Comparison of ENCODE assay signal across 24 cellular contexts in genomic region chr3:127550758-127551157, GRCh38. TPM values are rescaled to one million over a fixed set of nuclear protein-coding genes. Genes with fewer than 3 reads are reported as not detected.
DNase-seq lines count a peak whose midpoint lies in the region; ATAC-seq, FAIRE-seq and TF ChIP-seq lines count a peak whose summit lies in the region.
"Had no signal": no experiment of that assay in that cellular context is flagged by ENCODE, and none has a peak within 500 bp of the region (broad histone marks: within the 10 kb centered on the region; RNA-seq: fewer than 3 reads in every experiment).

No MANE protein-coding gene starts in this region.

- H3K36me3 ChIP-seq in kidney (ENCODE audit: control insufficient read depth in 1 of 2, insufficient read depth in 2 of 2, low read length in 2 of 2) (no peaks in the 10 kb centered on the region), osteoblast (ENCODE audit: insufficient read depth, low read length) (no peaks in the 10 kb centered on the region)
- H3K36me3 ChIP-seq: BE2C had no signal

- TF ChIP-seq CTCF in VCaP (conservative IDR thresholded peaks at IDR 0.05), result no peak
- TF ChIP-seq CTCF in kidney (IDR thresholded peaks at IDR 0.05; ENCODE audit: borderline replicate concordance, extremely low read depth, insufficient read depth), result no peak
- TF ChIP-seq CTCF in osteoblast (IDR thresholded peaks at IDR 0.05; ENCODE audit: extremely low read depth, low read depth, low read length), result no peak

- no peaks in the 10 kb centered on the region for H3K79me2 ChIP-seq in osteoblast (ENCODE audit: insufficient read depth, low read length)

- H3K4me1 ChIP-seq in kidney (ENCODE audit: control insufficient read depth in 1 of 2, insufficient read depth in 1 of 2, low read depth in 1 of 2, low read length in 2 of 2) (peaks cover 0 to 6% of the 10 kb centered on the region in 2 donors), osteoblast (ENCODE audit: insufficient read depth, low read length) (peaks cover 5% of the 10 kb centered on the region)

- DNase-seq in kidney (peak; percentile 51), osteoblast (ENCODE audit: insufficient read length, low spot score, missing footprints) (peak; percentile 48), globus pallidus (ENCODE audit: low spot score) (no peak)
- no peak for DNase-seq in activated T-helper 2 cell treated with anti-CD3 and anti-CD28 coated beads, Interferon-gamma antibody, Interleukin-2, Interleukin-4, amounts not matched to agents 10 μg/mL and 5 μg/mL and 100 μg/mL, durations not matched to agents 14 hours and 24 hours and 36 hours (ENCODE audit: low spot score)
- DNase-seq: 8988T; ACHN; AML-193; BE2C; CD4-positive, alpha-beta T cell; CD8-positive, alpha-beta memory T cell; DMS 273 treated with DMSO at 0.1 percent for 48 hours; DMS79; EL; GDM1; H9 had no signal

- H4K20me1 ChIP-seq in osteoblast (ENCODE audit: insufficient read depth, low read length), result no peaks in the 10 kb centered on the region

- ATAC-seq in GM21825 (IDR thresholded peaks at IDR 0.05; ENCODE audit: unreplicated experiment), result no peak
- ATAC-seq: A549, GM12878, GM23338, HCT116 had no signal

- H3K4me3 Mint-ChIP-seq in activated T-helper 2 cell treated with anti-CD3 and anti-CD28 coated beads, Interferon-gamma antibody, Interleukin-2, Interleukin-4, amounts not matched to agents 10 μg/mL and 5 μg/mL and 100 μg/mL, durations not matched to agents 14 hours and 24 hours and 36 hours (ENCODE audit: low read depth), result no peak overlapping the region
- H3K4me3 Mint-ChIP-seq: CD14-positive monocyte, GM23338, H9 had no signal

- H3K9me3 Mint-ChIP-seq in activated T-helper 2 cell treated with anti-CD3 and anti-CD28 coated beads, Interferon-gamma antibody, Interleukin-2, Interleukin-4, amounts not matched to agents 10 μg/mL and 5 μg/mL and 100 μg/mL, durations not matched to agents 14 hours and 24 hours and 36 hours, result no peaks in the 10 kb centered on the region
- H3K9me3 Mint-ChIP-seq: CD14-positive monocyte; CD4-positive, alpha-beta T cell; CD8-positive, alpha-beta memory T cell; GM23338; H9 had no signal

- no peak overlapping the region for H3K4me2 ChIP-seq in osteoblast (ENCODE audit: insufficient read depth, low read length)
- H3K4me2 ChIP-seq: A549, GM23338 had no signal

- no peak overlapping the region for H3K27ac Mint-ChIP-seq in activated T-helper 2 cell treated with anti-CD3 and anti-CD28 coated beads, Interferon-gamma antibody, Interleukin-2, Interleukin-4, amounts not matched to agents 10 μg/mL and 5 μg/mL and 100 μg/mL, durations not matched to agents 14 hours and 24 hours and 36 hours
- H3K27ac Mint-ChIP-seq: CD14-positive monocyte; CD4-positive, alpha-beta T cell; GM23338; H9 had no signal

- FAIRE-seq in kidney (lab: Jason Lieb, UNC), result no peak
- FAIRE-seq: A549, D721Med, GM12878 had no signal

- H3K27me3 ChIP-seq in osteoblast (ENCODE audit: insufficient read depth, low read length), result peaks cover 32% of the 10 kb centered on the region
- H3K27me3 ChIP-seq: BE2C; BLaER1 treated with 17β-estradiol and CSF1 and Interleukin-3, amounts not matched to agents 10 nM and 100 nM had no signal

- H3K4me1 Mint-ChIP-seq in activated T-helper 2 cell treated with anti-CD3 and anti-CD28 coated beads, Interferon-gamma antibody, Interleukin-2, Interleukin-4, amounts not matched to agents 10 μg/mL and 5 μg/mL and 100 μg/mL, durations not matched to agents 14 hours and 24 hours and 36 hours (ENCODE audit: low read depth), result peaks cover 10% of the 10 kb centered on the region

- H3K27ac ChIP-seq in VCaP, result peak overlapping the region; percentile 10; the same call in 1 of the 2 replicates
- no peak overlapping the region for H3K27ac ChIP-seq in kidney (ENCODE audit: low read depth in 2 of 2, low read length in 2 of 2)
- no peak overlapping the region for H3K27ac ChIP-seq in osteoblast (ENCODE audit: low read depth, low read length)
- H3K27ac ChIP-seq: A549; BLaER1 treated with 17β-estradiol and CSF1 and Interleukin-3, amounts not matched to agents 10 nM and 100 nM had no signal

- no peak overlapping the region for H2AFZ ChIP-seq in osteoblast (ENCODE audit: low read length)
- H2AFZ ChIP-seq: GM23338 had no signal

- H3K4me3 ChIP-seq in kidney (ENCODE audit: low read length in 2 of 2) (no peak overlapping the region), osteoblast (ENCODE audit: insufficient read depth, low read length) (no peak overlapping the region)
- H3K4me3 ChIP-seq: A549; BLaER1 treated with 17β-estradiol and CSF1 and Interleukin-3, amounts not matched to agents 10 nM and 100 nM; GM12878; GM23338 had no signal

- intact Hi-C loops in kidney (cut with DNase I), result no loop called here
- intact Hi-C loops in activated T-helper 2 cell treated with anti-CD3 and anti-CD28 coated beads, Interferon-gamma antibody, Interleukin-2, Interleukin-4, amounts not matched to agents 10 μg/mL and 5 μg/mL and 100 μg/mL, durations not matched to agents 14 hours and 24 hours and 36 hours (cut with micrococcal nuclease), result no loop called here

- H3K9me3 ChIP-seq in kidney (ENCODE audit: control insufficient read depth in 1 of 2, low read length in 2 of 2) (no peaks in the 10 kb centered on the region), osteoblast (ENCODE audit: low read depth, low read length) (no peaks in the 10 kb centered on the region)
- H3K9me3 ChIP-seq: A549; BE2C; BLaER1 treated with 17β-estradiol and CSF1 and Interleukin-3, amounts not matched to agents 10 nM and 100 nM had no signal

- no peaks in the 10 kb centered on the region for H3K36me3 Mint-ChIP-seq in activated T-helper 2 cell treated with anti-CD3 and anti-CD28 coated beads, Interferon-gamma antibody, Interleukin-2, Interleukin-4, amounts not matched to agents 10 μg/mL and 5 μg/mL and 100 μg/mL, durations not matched to agents 14 hours and 24 hours and 36 hours (ENCODE audit: low read depth)
- H3K36me3 Mint-ChIP-seq: CD8-positive, alpha-beta memory T cell had no signal

- H3K27me3 Mint-ChIP-seq in activated T-helper 2 cell treated with anti-CD3 and anti-CD28 coated beads, Interferon-gamma antibody, Interleukin-2, Interleukin-4, amounts not matched to agents 10 μg/mL and 5 μg/mL and 100 μg/mL, durations not matched to agents 14 hours and 24 hours and 36 hours (ENCODE audit: low read depth), result peaks cover 25% of the 10 kb centered on the region

- H3K9ac ChIP-seq in kidney (ENCODE audit: low read length in 2 of 2), result no peak overlapping the region
- H3K9ac ChIP-seq: BLaER1 treated with 17β-estradiol and CSF1 and Interleukin-3, amounts not matched to agents 10 nM and 100 nM had no signal

RNA-seq across cellular contexts. Expression of gene TPRA1, which starts 39.8 kb away (rescaled TPM):
- total RNA-seq in kidney (36.4 TPM), osteoblast (29.5 and 30.4 TPM in 2 replicates)
- 35.4 TPM for polyA plus RNA-seq in kidney (ENCODE audit: insufficient read depth, low read depth, low replicate concordance)
- total RNA-seq in activated T-helper 2 cell treated with anti-CD3 and anti-CD28 coated beads, Interferon-gamma antibody, Interleukin-2, Interleukin-4, amounts not matched to agents 10 μg/mL and 5 μg/mL and 100 μg/mL, durations not matched to agents 14 hours and 24 hours and 36 hours, result 36.0 and 37.1 TPM in 2 replicates

RNA-seq across cellular contexts. Expression of gene MCM2, which starts 47.5 kb away (rescaled TPM):
- total RNA-seq in kidney (8.8 TPM), osteoblast (14.5 and 15.3 TPM in 2 replicates)
- polyA plus RNA-seq in kidney (ENCODE audit: insufficient read depth, low read depth, low replicate concordance), result 3.3 TPM
- total RNA-seq in activated T-helper 2 cell treated with anti-CD3 and anti-CD28 coated beads, Interferon-gamma antibody, Interleukin-2, Interleukin-4, amounts not matched to agents 10 μg/mL and 5 μg/mL and 100 μg/mL, durations not matched to agents 14 hours and 24 hours and 36 hours, result 196 and 215 TPM in 2 replicates

Comparison
In these comparisons a context has a peak if more than half of its experiments do, and no peak if none do; other contexts are left out.
1. DNase-seq: peak in kidney (single experiment) and osteoblast (single experiment); none in activated T-helper 2 cell treated with anti-CD3 and anti-CD28 coated beads, Interferon-gamma antibody, Interleukin-2, Interleukin-4, amounts not matched to agents 10 μg/mL and 5 μg/mL and 100 μg/mL, durations not matched to agents 14 hours and 24 hours and 36 hours (single experiment) and globus pallidus (single experiment).
2. RNA of gene MCM2, which starts 47.5 kb away (total RNA-seq): 196 to 215 TPM in activated T-helper 2 cell treated with anti-CD3 and anti-CD28 coated beads, Interferon-gamma antibody, Interleukin-2, Interleukin-4, amounts not matched to agents 10 μg/mL and 5 μg/mL and 100 μg/mL, durations not matched to agents 14 hours and 24 hours and 36 hours; 14.5 to 15.3 TPM in osteoblast and 8.8 TPM in kidney (single experiment); every median in the first group is over 10 times any median in the second.